In genomic region chr18:54608008-54608642, GRCh38 we compare ENCODE assay signal across 12 cellular contexts. TPM values are rescaled to one million over a fixed set of nuclear protein-coding genes. Genes with fewer than 3 reads are reported as not detected.
DNase-seq lines count a peak whose midpoint lies in the region; ATAC-seq, FAIRE-seq and TF ChIP-seq lines count a peak whose summit lies in the region.
"Had no signal": no experiment of that assay in that cellular context is flagged by ENCODE, and none has a peak within 500 bp of the region (broad histone marks: within the 10 kb centered on the region; RNA-seq: fewer than 3 reads in every experiment).

No MANE protein-coding gene starts in this region.

- no peak overlapping the region for H3K4ac ChIP-seq in H1 (replicated peaks; ENCODE audit: insufficient read length, low read depth, low read length)

- H2BK120ac ChIP-seq in H1 (replicated peaks; ENCODE audit: low read depth, low read length): peak overlapping the region; percentile 97

- peak overlapping the region; percentile 99 for H2BK5ac ChIP-seq in H1 (ENCODE audit: low read depth, low read length)

- ATAC-seq in HG03378 (IDR thresholded peaks at IDR 0.05; ENCODE audit: unreplicated experiment) (no peak), GM21526 (IDR thresholded peaks at IDR 0.05; ENCODE audit: low FRiP score, unreplicated experiment) (no peak)
- ATAC-seq: T-cell had no signal

- no peak overlapping the region for H4K8ac ChIP-seq in H1 (ENCODE audit: extremely low read depth, insufficient read depth, low read length)

- H3K79me2 ChIP-seq in MM.1S (ENCODE audit: low read length) (no peaks in the 10 kb centered on the region), H1 (ENCODE audit: control insufficient read depth in 1 of 2, insufficient read depth in 2 of 2, low read length in 2 of 2) (no peaks in the 10 kb centered on the region)

- no peak for FAIRE-seq in H1 (lab: Jason Lieb, UNC)

- H3K4me3 ChIP-seq in MM.1S (ENCODE audit: low read length): no peak overlapping the region
- peak overlapping the region in 1 of 4 experiments; percentile 31; a peak in 1 of 8 replicates for H3K4me3 ChIP-seq in H1 (ENCODE audit: extremely low read depth in 1 of 4, insufficient read depth in 2 of 4, low read depth in 3 of 4, low read length in 4 of 4)
- H3K4me3 ChIP-seq in mucosa of stomach (ENCODE audit: low read length): peak overlapping the region; percentile 45

- DNase-seq in Daoy (ENCODE audit: low read depth) (peak; percentile 27), MM.1S (no peak), H1 (ENCODE audit: low read depth in 1 of 2, low spot score in 2 of 2) (no peak), GM19240 (ENCODE audit: insufficient read length, low spot score) (no peak)
- DNase-seq in activated CD4-positive, CD25-positive, alpha-beta regulatory T cell treated with anti-CD3 and anti-CD28 coated beads, Interleukin-2, amount 50 U/mL, for 72 hours: no peak
- DNase-seq: activated naive CD4-positive, alpha-beta T cell treated with anti-CD3 and anti-CD28 coated beads for 36 hours; hippocampal formation; T-cell had no signal

- WGBS in H1 (ENCODE audit: extremely low coverage in 1 of 2, insufficient coverage in 1 of 2, insufficient read length in 1 of 2, insufficient replicate concordance in 2 of 2, low coverage in 1 of 2, low lambda C conversion rate in 2 of 2, missing lambda C conversion rate in 1 of 2), 2 experiments: 60% methylated on average over 3 of the region's 3 CpGs; no CpG with 5 or more reads in 1 of the 2 experiments

- POLR2A ChIA-PET in H1 (lab: Charles Lee; ENCODE audit: partially characterized antibody): no interaction called here

- CTCF ChIA-PET in H1 (lab: Charles Lee; ENCODE audit: partially characterized antibody): interaction anchor here (1.9 kb wide), 1 partner anchor 48 kb away, joined by 9 read pairs; no protein-coding TSS in a partner anchor

- H2AK5ac ChIP-seq in H1 (ENCODE audit: low read depth, low read length): no peak overlapping the region

- H2AFZ ChIP-seq in MM.1S (ENCODE audit: low read length) (no peak overlapping the region), H1 (ENCODE audit: low read length) (no peak overlapping the region)

- H3K4me1 ChIP-seq in MM.1S (ENCODE audit: low read length) (no peaks in the 10 kb centered on the region), H1 (replicated peaks in 1 of 4; ENCODE audit: control insufficient read depth in 3 of 4, insufficient read depth in 4 of 4, low read length in 3 of 4) (peaks cover 2 to 17% (median 16%) of the 10 kb centered on the region in 4 experiments; a peak in 5 of 7 replicates), mucosa of stomach (ENCODE audit: control insufficient read depth, insufficient read depth, low read length) (peaks cover 29% of the 10 kb centered on the region)

- H3K27ac ChIP-seq in MM.1S (ENCODE audit: low read length) (no peak overlapping the region), H1 (ENCODE audit: low read depth, low read length) (peak overlapping the region; percentile 82; the same call in 1 of the 2 replicates)

- peak overlapping the region; percentile 30; the same call in 1 of the 2 replicates for H3K4me2 ChIP-seq in MM.1S (ENCODE audit: low read depth, low read length)
- peak overlapping the region; percentile 52 to 61 for H3K4me2 ChIP-seq in H1 (ENCODE audit: insufficient read depth in 1 of 2, low read depth in 2 of 2, low read length in 2 of 2)

- no peak overlapping the region for H3K56ac ChIP-seq in H1 (replicated peaks; ENCODE audit: insufficient read length, low read depth, low read length)

- peak overlapping the region; percentile 3; the same call in 1 of the 2 replicates for H2BK20ac ChIP-seq in H1 (ENCODE audit: low read length)

- TF ChIP-seq RAD21 in H1 (IDR thresholded peaks at IDR 0.05 in 1 of 2, conservative IDR thresholded peaks at IDR 0.05 in 1 of 2; ENCODE audit: low read depth in 2 of 2, low read length in 2 of 2): no peak

- H3K23me2 ChIP-seq in H1 (ENCODE audit: low read depth, low read length): no peaks in the 10 kb centered on the region; the same call in 1 of the 2 replicates

- H3K27me3 ChIP-seq in MM.1S (replicated peaks; ENCODE audit: insufficient read depth, low read length) (no peaks in the 10 kb centered on the region), H1 (replicated peaks in 1 of 4; ENCODE audit: control insufficient read depth in 3 of 4, extremely low read depth in 1 of 4, insufficient read depth in 3 of 4, low read length in 3 of 4) (no peaks in the 10 kb centered on the region), mucosa of stomach (ENCODE audit: control insufficient read depth, insufficient read depth, low read length) (no peaks in the 10 kb centered on the region)

- H3K36me3 ChIP-seq in MM.1S (replicated peaks; ENCODE audit: insufficient read depth, low read length): no peaks in the 10 kb centered on the region
- no peaks in the 10 kb centered on the region for H3K36me3 ChIP-seq in H1 (ENCODE audit: control insufficient read depth in 2 of 4, insufficient read depth in 4 of 4, low read length in 3 of 4)
- H3K36me3 ChIP-seq in mucosa of stomach (ENCODE audit: control insufficient read depth, insufficient read depth, low read length): no peaks in the 10 kb centered on the region

- H3K18ac ChIP-seq in H1 (ENCODE audit: extremely low read depth, low read length): no peak overlapping the region; the same call in 1 of the 2 replicates

- no peak overlapping the region for H3K14ac ChIP-seq in H1 (ENCODE audit: insufficient read length)

- H3K23ac ChIP-seq in H1 (ENCODE audit: insufficient read length): no peak overlapping the region

- TF ChIP-seq CTCF in MM.1S (IDR thresholded peaks at IDR 0.05; ENCODE audit: low read length) (no peak), H1 (IDR thresholded peaks at IDR 0.05; ENCODE audit: control extremely low read depth in 1 of 3, insufficient read depth in 1 of 3, low read depth in 1 of 3, low read length in 3 of 3) (no peak)

- H2BK12ac ChIP-seq in H1 (ENCODE audit: low read depth, low read length): peak overlapping the region; percentile 85; the same call in 1 of the 2 replicates

- H3K79me1 ChIP-seq in H1 (ENCODE audit: low read depth, low read length): no peaks in the 10 kb centered on the region

- H4K91ac ChIP-seq in H1 (replicated peaks; ENCODE audit: insufficient read length, low read length): no peak overlapping the region

- H3K9ac ChIP-seq in MM.1S (ENCODE audit: low read length): no peak overlapping the region
- no peak overlapping the region for H3K9ac ChIP-seq in H1 (replicated peaks in 1 of 4; ENCODE audit: extremely low read depth in 1 of 4, low read depth in 3 of 4, low read length in 3 of 4)
- peak overlapping the region; percentile 77 for H3K9ac ChIP-seq in mucosa of stomach (ENCODE audit: low read length)

- H3K9me3 ChIP-seq in MM.1S (replicated peaks; ENCODE audit: insufficient read depth, low read length) (no peaks in the 10 kb centered on the region), H1 (ENCODE audit: insufficient read depth in 2 of 2, low read depth in 1 of 2, low read length in 1 of 2) (no peaks in the 10 kb centered on the region; a peak in 1 of 4 replicates), mucosa of stomach (ENCODE audit: control insufficient read depth, low read length) (no peaks in the 10 kb centered on the region)

- no peak for TF ChIP-seq POLR2A in H1 (IDR thresholded peaks at IDR 0.05; ENCODE audit: control extremely low read depth in 1 of 2, low read depth in 2 of 2, low read length in 2 of 2)

- TF ChIP-seq EP300 in H1 (IDR thresholded peaks at IDR 0.05; ENCODE audit: borderline replicate concordance in 1 of 2, low read depth in 2 of 2, low read length in 2 of 2): no peak

- no peaks in the 10 kb centered on the region for H3F3A ChIP-seq in MM.1S (ENCODE audit: insufficient read depth, low read length)

- H3K9me2 ChIP-seq in MM.1S (replicated peaks; ENCODE audit: insufficient read depth, low read length): no peaks in the 10 kb centered on the region

- H4K20me1 ChIP-seq in MM.1S (ENCODE audit: insufficient read depth, low read length) (no peaks in the 10 kb centered on the region), H1 (replicated peaks in 1 of 2; ENCODE audit: control insufficient read depth in 1 of 2, insufficient read depth in 2 of 2, low read length in 2 of 2) (no peaks in the 10 kb centered on the region)

- peak overlapping the region; percentile 92 for H4K5ac ChIP-seq in H1 (ENCODE audit: insufficient read length, low read depth, low read length)

- H2BK15ac ChIP-seq in H1 (ENCODE audit: low read length): no peak overlapping the region

TF ChIP-seq in H1, 55 proteins besides CTCF, POLR2A, EP300 and RAD21:
- TF ChIP-seq CHD2 (IDR thresholded peaks at IDR 0.05; ENCODE audit: low read length) (no peak), TAF7 (optimal IDR thresholded peaks at IDR 0.05; ENCODE audit: borderline replicate concordance, low read depth, low read length) (peak; percentile 13), RBBP5 (IDR thresholded peaks at IDR 0.05; ENCODE audit: borderline replicate concordance, low read depth, low read length) (no peak), ZNF274 (IDR thresholded peaks at IDR 0.05; ENCODE audit: borderline replicate concordance, extremely low read depth, low read length) (no peak), RNF2 (IDR thresholded peaks at IDR 0.05; ENCODE audit: borderline replicate concordance, low read depth, low read length, missing control alignments, poor library complexity, severe bottlenecking) (no peak), HDAC6 (IDR thresholded peaks at IDR 0.05; ENCODE audit: low read depth, low read length) (no peak), JUN (IDR thresholded peaks at IDR 0.05; ENCODE audit: low read depth, low read length) (no peak), E2F6 (IDR thresholded peaks at IDR 0.05) (no peak), MAFK (IDR thresholded peaks at IDR 0.05; ENCODE audit: low read depth, low read length) (0 out of 2 replicates have a peak, but pooled peaks have one; percentile 20)

RNA-seq across cellular contexts. Expression of gene DYNAP, which starts 17.1 kb away (rescaled TPM):
- total RNA-seq in Daoy (2014; rRNA removed; shearing (Covaris generic)): not detected in 2 replicates
- 0.15 and 0.22 TPM in 2 replicates for total RNA-seq in H1 (2021; fragmentation: NEBNext Ultra II Directional; extraction: Animal tissue kit (Norgen Biotek cat#: 25700))
- 1.1 and 1.5 TPM in 2 replicates for polyA plus RNA-seq in H1 (2011; rRNA removed)
- polyA plus RNA-seq in H1 (2011; cell fraction: cytosol; rRNA removed): 1.1 TPM
- 0.78 TPM for polyA plus RNA-seq in H1 (2011; cell fraction: nucleus; rRNA removed)
- polyA plus RNA-seq in H1 (2012, experiment 1 of 2): 0.20 to 0.56 TPM (median 0.44 TPM) in 4 replicates
- not detected for polyA plus RNA-seq in H1 (2012, experiment 2 of 2)
- 0.32 TPM for polyA plus RNA-seq in H1 (2013, experiment 1 of 2)
- 0.35 TPM for polyA plus RNA-seq in H1 (2013, experiment 2 of 2)
- polyA minus RNA-seq in H1 (2011; rRNA and poly(A)+ RNA removed): 0.88 and 1.1 TPM in 2 replicates
- polyA minus RNA-seq in H1 (2011; cell fraction: cytosol; rRNA and poly(A)+ RNA removed): not detected
- polyA minus RNA-seq in H1 (2011; cell fraction: nucleus; rRNA and poly(A)+ RNA removed): 2.5 TPM
- total RNA-seq: activated naive CD4-positive, alpha-beta T cell treated with anti-CD3 and anti-CD28 coated beads for 36 hours; T-cell had no signal
- polyA plus RNA-seq: IgD-negative memory B cell had no signal
